ENCODE assay signal across 15 cellular contexts in the genomic region with DNA sequence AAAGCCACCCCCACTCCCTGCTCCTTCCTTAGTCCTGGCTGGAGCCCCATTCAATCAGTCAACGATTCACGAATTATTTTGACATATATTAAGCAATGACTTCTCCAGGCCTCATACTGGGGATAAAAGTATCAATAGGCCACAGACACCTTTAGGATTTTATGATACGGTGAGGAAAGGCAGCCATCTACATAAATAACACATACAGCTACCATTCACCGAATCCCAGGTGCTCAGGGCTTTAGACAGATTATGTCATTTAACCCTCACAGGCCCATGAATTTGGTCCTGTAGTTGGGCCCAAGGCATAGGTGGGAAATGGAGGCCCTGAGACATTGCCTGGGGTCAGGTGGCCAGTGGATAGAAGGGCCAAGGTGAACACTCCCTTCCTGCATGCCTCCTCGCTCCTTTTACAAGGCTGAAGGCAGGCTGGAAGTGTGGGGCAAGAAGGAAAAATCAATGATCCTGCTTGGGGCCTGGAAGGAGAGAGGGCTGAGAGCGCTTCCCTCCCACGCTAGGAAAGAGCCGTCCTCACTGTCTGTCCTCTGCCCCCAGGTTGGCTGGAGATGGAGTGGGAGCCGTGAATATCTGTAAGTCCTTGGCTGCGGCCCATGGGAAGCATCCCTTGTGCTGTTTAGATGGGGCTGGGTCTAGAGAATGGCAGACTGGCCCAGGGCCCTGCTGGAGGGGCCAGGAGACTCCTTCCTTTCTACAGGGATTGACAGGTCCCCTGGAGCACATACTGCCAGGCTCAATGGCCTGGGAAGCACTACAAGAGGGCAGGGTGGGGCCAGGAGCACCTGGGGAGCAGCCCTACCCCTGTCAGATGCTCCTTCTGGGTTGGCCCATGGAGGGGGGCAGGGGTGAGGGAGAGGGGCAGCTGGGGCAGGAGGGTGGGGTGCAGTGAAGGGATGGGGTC. TPM values are rescaled to one million over a fixed set of nuclear protein-coding genes. Genes with fewer than 3 reads are reported as not detected.
DNase-seq lines count a peak whose midpoint lies in the region; ATAC-seq, FAIRE-seq and TF ChIP-seq lines count a peak whose summit lies in the region.
"Had no signal": no experiment of that assay in that cellular context is flagged by ENCODE, and none has a peak within 500 bp of the region (broad histone marks: within the 10 kb centered on the region; RNA-seq: fewer than 3 reads in every experiment).

No MANE protein-coding gene starts in this region.

- POLR2A ChIA-PET in MCF 10A (lab: Yijun Ruan, JAX): interaction anchor here (0.7 to 1.6 kb wide), 2 partner anchors 31 to 32 kb away, joined by 3 to 10 read pairs; no protein-coding TSS in a partner anchor
- POLR2A ChIA-PET in CD4-positive, alpha-beta memory T cell (lab: Charles Lee; ENCODE audit: partially characterized antibody): no interaction called here

- H3K27me3 ChIP-seq in H7 (ENCODE audit: control insufficient read depth, insufficient read depth, low read length) (peaks cover 14% of the 10 kb centered on the region), pancreas (no peaks in the 10 kb centered on the region)
- H3K27me3 ChIP-seq in CD4-positive, alpha-beta memory T cell (ENCODE audit: insufficient read depth, low read length): no peaks in the 10 kb centered on the region
- H3K27me3 ChIP-seq: colonic mucosa had no signal

- H3K36me3 ChIP-seq in H7 (replicated peaks; ENCODE audit: control insufficient read depth, insufficient read depth, low read length) (no peaks in the 10 kb centered on the region), pancreas (no peaks in the 10 kb centered on the region)
- no peaks in the 10 kb centered on the region for H3K36me3 ChIP-seq in CD4-positive, alpha-beta memory T cell (ENCODE audit: insufficient read depth, low read length)
- H3K36me3 ChIP-seq: colonic mucosa, transverse colon had no signal

- peak; percentile 91 for DNase-seq in DMS53 (lab: John Stamatoyannopoulos, UW)
- no peak for DNase-seq in DMS53 treated with DMSO at 0.1 percent for 48 hours (lab: John Stamatoyannopoulos, UW; ENCODE audit: unreplicated experiment)
- DNase-seq in H7: peak; percentile 45
- DNase-seq in MCF 10A (ENCODE audit: unreplicated experiment): peak; percentile 49
- peak in 4 of 6 donors; percentile 31 to 51 (median 42) for DNase-seq in pancreas
- no peak for DNase-seq in CD4-positive, alpha-beta memory T cell
- no peak for DNase-seq in GM20000 (ENCODE audit: low spot score)
- DNase-seq: activated naive CD4-positive, alpha-beta T cell treated with anti-CD3 and anti-CD28 coated beads for 36 hours; NCI-H1048; transverse colon had no signal

- intact Hi-C loops in MCF 10A (cut with micrococcal nuclease): no loop called here
- intact Hi-C loops in pancreas (cut with DNase I): no loop called here
- intact Hi-C loops in CD4-positive, alpha-beta memory T cell (cut with micrococcal nuclease): no loop called here

- H3K4me3 Mint-ChIP-seq in MCF 10A (ENCODE audit: unreplicated experiment): peak overlapping the region; percentile 9
- H3K4me3 Mint-ChIP-seq in CD4-positive, alpha-beta memory T cell: no peak overlapping the region
- H3K4me3 Mint-ChIP-seq: activated naive CD4-positive, alpha-beta T cell treated with anti-CD3 and anti-CD28 coated beads for 36 hours had no signal

- 22% methylated on average over 10 of the region's 10 CpGs for WGBS in pancreas, 2 donors

- CTCF ChIA-PET in MCF 10A (lab: Yijun Ruan, JAX): interaction anchor here (0.9 kb wide), 1 partner anchor 91 kb away, joined by 3 read pairs; no protein-coding TSS in a partner anchor
- CTCF ChIA-PET in CD4-positive, alpha-beta memory T cell (lab: Charles Lee; ENCODE audit: partially characterized antibody): no interaction called here

- H3K9me3 ChIP-seq in pancreas: no peaks in the 10 kb centered on the region
- H3K9me3 ChIP-seq in CD4-positive, alpha-beta memory T cell (ENCODE audit: control insufficient read depth in 1 of 2, low read length in 2 of 2): no peaks in the 10 kb centered on the region
- H3K9me3 ChIP-seq: colonic mucosa, transverse colon had no signal

- no peak for FAIRE-seq in pancreas (lab: Jason Lieb, UNC)
- FAIRE-seq: A204.1 had no signal

- peak overlapping the region; percentile 80 to 96 (median 92) for H3K27ac ChIP-seq in pancreas
- no peak overlapping the region for H3K27ac ChIP-seq in CD4-positive, alpha-beta memory T cell (ENCODE audit: low read depth, low read length)
- H3K27ac ChIP-seq: colonic mucosa had no signal

- no peaks in the 10 kb centered on the region for H3K27me3 Mint-ChIP-seq in MCF 10A (ENCODE audit: insufficient read depth, unreplicated experiment)
- peaks cover 0 to 14% of the 10 kb centered on the region in 2 donors for H3K27me3 Mint-ChIP-seq in CD4-positive, alpha-beta memory T cell

- H3K36me3 Mint-ChIP-seq in MCF 10A (ENCODE audit: insufficient read depth, unreplicated experiment): peaks cover 89% of the 10 kb centered on the region
- no peaks in the 10 kb centered on the region for H3K36me3 Mint-ChIP-seq in CD4-positive, alpha-beta memory T cell

- H3K27ac Mint-ChIP-seq in MCF 10A (ENCODE audit: low read depth, unreplicated experiment): peak overlapping the region; percentile 99
- H3K27ac Mint-ChIP-seq in CD4-positive, alpha-beta memory T cell: peak overlapping the region in 2 of 7 donors; percentile 9 to 80
- H3K27ac Mint-ChIP-seq: activated naive CD4-positive, alpha-beta T cell treated with anti-CD3 and anti-CD28 coated beads for 36 hours had no signal

- no peaks in the 10 kb centered on the region for H3K9me3 Mint-ChIP-seq in MCF 10A (ENCODE audit: unreplicated experiment)
- H3K9me3 Mint-ChIP-seq in CD4-positive, alpha-beta memory T cell: no peaks in the 10 kb centered on the region
- H3K9me3 Mint-ChIP-seq: activated naive CD4-positive, alpha-beta T cell treated with anti-CD3 and anti-CD28 coated beads for 36 hours had no signal

- H3K4me3 ChIP-seq in H7 (ENCODE audit: insufficient read depth, low read depth, low read length): no peak overlapping the region
- peak overlapping the region in 1 of 4 donors; percentile 43 for H3K4me3 ChIP-seq in pancreas
- no peak overlapping the region for H3K4me3 ChIP-seq in CD4-positive, alpha-beta memory T cell (ENCODE audit: low read length in 2 of 2)
- H3K4me3 ChIP-seq: colonic mucosa, skin epidermis, transverse colon had no signal

- peaks cover 52% of the 10 kb centered on the region for H3K4me1 Mint-ChIP-seq in MCF 10A (ENCODE audit: insufficient read depth, unreplicated experiment)
- H3K4me1 Mint-ChIP-seq in CD4-positive, alpha-beta memory T cell: peaks cover 22 to 61% (median 25%) of the 10 kb centered on the region in 4 donors

- TF ChIP-seq CTCF in MCF 10A (IDR thresholded peaks at IDR 0.05; ENCODE audit: unreplicated experiment): no peak
- no peak for TF ChIP-seq CTCF in pancreas (IDR thresholded peaks at IDR 0.05)
- TF ChIP-seq CTCF in GM20000 (IDR thresholded peaks at IDR 0.05; ENCODE audit: extremely low read depth, missing control alignments): no peak

- H3K4me1 ChIP-seq in pancreas: peaks cover 64 to 71% (median 69%) of the 10 kb centered on the region in 3 donors
- peaks cover 26% of the 10 kb centered on the region for H3K4me1 ChIP-seq in CD4-positive, alpha-beta memory T cell (ENCODE audit: insufficient read depth, low read length)

- ATAC-seq in pancreas (no peak), GM18511 (IDR thresholded peaks at IDR 0.05; ENCODE audit: unreplicated experiment) (no peak)

- no TSS peak for BruUV-seq in MCF 10A (replicated peaks; lab: Mats Ljungman, UMichigan)

RNA-seq across cellular contexts. Expression of a gene that starts 14.8 kb away (rescaled TPM):
- 0.80 and 1.1 TPM in 2 replicates for total RNA-seq in H7 (2014; rRNA removed; shearing (Covaris generic))
- total RNA-seq in MCF 10A (2022) (2,379 and 3,360 TPM in 2 replicates), pancreas (100 to 1,000 TPM in 3 of 6 donors, 10 to 100 TPM in 3; 57.5 to 336 (median 90.6) TPM)
- 100 to 1,000 TPM; 111 to 238 TPM for polyA plus RNA-seq in pancreas
- total RNA-seq in CD4-positive, alpha-beta memory T cell: not detected
- not detected for polyA plus RNA-seq in CD4-positive, alpha-beta memory T cell

RNA-seq across cellular contexts. Expression of a gene that starts 26.6 kb away (rescaled TPM):
- not detected in 2 replicates for total RNA-seq in H7 (2014; rRNA removed; shearing (Covaris generic))
- 37.8 and 45.1 TPM in 2 replicates for total RNA-seq in MCF 10A (2022)
- 1 to 10 TPM in 4 of 6 donors, under 1 TPM in 2; 0.60 to 3.3 (median 1.6) TPM for total RNA-seq in pancreas
- 1 to 10 TPM; 1.5 to 3.2 TPM for polyA plus RNA-seq in pancreas
- total RNA-seq in CD4-positive, alpha-beta memory T cell: not detected
- not detected for polyA plus RNA-seq in CD4-positive, alpha-beta memory T cell

RNA-seq across cellular contexts. Expression of a gene that starts 43.5 kb away (rescaled TPM):
- total RNA-seq in H7 (2014; rRNA removed; shearing (Covaris generic)): not detected in 2 replicates
- total RNA-seq in MCF 10A (2022) (2,023 and 2,244 TPM in 2 replicates), pancreas (under 1 TPM in 2 of 6 donors, not detected in 4; 0.22 to 0.76 TPM)
- under 1 TPM; 0.38 to 0.66 TPM for polyA plus RNA-seq in pancreas
- not detected for total RNA-seq in CD4-positive, alpha-beta memory T cell
- polyA plus RNA-seq in CD4-positive, alpha-beta memory T cell: not detected
- total RNA-seq: activated naive CD4-positive, alpha-beta T cell treated with anti-CD3 and anti-CD28 coated beads for 36 hours; HT-29; transverse colon had no signal

RNA-seq across cellular contexts. Expression of a gene that starts 56.1 kb away (rescaled TPM):
- not detected in 2 replicates for total RNA-seq in H7 (2014; rRNA removed; shearing (Covaris generic))
- 27.4 and 52.3 TPM in 2 replicates for total RNA-seq in MCF 10A (2022)
- total RNA-seq in pancreas: 10 to 100 TPM in 3 of 6 donors, 1 to 10 TPM in 3; 4.8 to 18.3 (median 9.0) TPM
- polyA plus RNA-seq in pancreas: 1 to 10 TPM; 8.1 to 9.1 TPM
- total RNA-seq in CD4-positive, alpha-beta memory T cell: not detected
- polyA plus RNA-seq in CD4-positive, alpha-beta memory T cell: not detected
- total RNA-seq: activated naive CD4-positive, alpha-beta T cell treated with anti-CD3 and anti-CD28 coated beads for 36 hours had no signal

Comparison
In these comparisons a context has a peak if more than half of its experiments do, and no peak if none do; other contexts are left out.
1. DNase-seq: peak in DMS53 (single experiment), H7 (single experiment), MCF 10A (single experiment) and pancreas (4 of 6); none in DMS53 treated with DMSO at 0.1 percent for 48 hours (single experiment), CD4-positive, alpha-beta memory T cell (0 of 5) and GM20000 (single experiment).
2. RNA of a gene that starts 14.8 kb away (total RNA-seq): 2,379 to 3,360 TPM in MCF 10A and 57.5 to 336 TPM in pancreas; not detected in CD4-positive, alpha-beta memory T cell and 0.80 to 1.1 TPM in H7; every median in the first group is over 10 times any median in the second.
3. RNA of a gene that starts 43.5 kb away (total RNA-seq): 2,023 to 2,244 TPM in MCF 10A; 0.22 to 0.76 TPM in pancreas, not detected in H7 and not detected in CD4-positive, alpha-beta memory T cell; every median in the first group is over 1,000 times any median in the second.